2 cellular contexts compared by ENCODE assay signal in genomic region chr17:56545056-56545455, GRCh38.
TF ChIP-seq lines count a peak whose summit lies in the region.

No MANE protein-coding gene starts in this region.

TF ChIP-seq in GM23338, 12 proteins besides CTCF, POLR2A, EP300 and RAD21:
- TF ChIP-seq EZH2 (IDR thresholded peaks at IDR 0.05; ENCODE audit: low read depth, unreplicated experiment) (no peak), ZNF331 (CRISPR knock-in tag; IDR thresholded peaks at IDR 0.05; ENCODE audit: low read depth) (no peak), ZNF114 (CRISPR knock-in tag; IDR thresholded peaks at IDR 0.05) (no peak), JUNB (IDR thresholded peaks at IDR 0.05; ENCODE audit: unreplicated experiment) (no peak), POLR2AphosphoS5 (IDR thresholded peaks at IDR 0.05; ENCODE audit: low read depth) (no peak)

TF ChIP-seq in H1, 55 proteins besides CTCF, POLR2A, EP300 and RAD21:
- TF ChIP-seq HDAC2 (IDR thresholded peaks at IDR 0.05; ENCODE audit: borderline replicate concordance in 1 of 2, low read depth in 2 of 2, low read length in 2 of 2), result no peak
- no peak for TF ChIP-seq RBBP5 (IDR thresholded peaks at IDR 0.05; ENCODE audit: borderline replicate concordance, low read depth, low read length)
- TF ChIP-seq ATF2 (IDR thresholded peaks at IDR 0.05; ENCODE audit: low read length), result no peak
- no peak for TF ChIP-seq POU5F1 (IDR thresholded peaks at IDR 0.05; ENCODE audit: low read depth, low read length)
- TF ChIP-seq CBX8 (IDR thresholded peaks at IDR 0.05; ENCODE audit: borderline replicate concordance, low read depth, low read length), result no peak
- no peak for TF ChIP-seq SIX5 (IDR thresholded peaks at IDR 0.05; ENCODE audit: low read depth, low read length)
- no peak for TF ChIP-seq JUND (IDR thresholded peaks at IDR 0.05; ENCODE audit: low read length)
- no peak for TF ChIP-seq YY1 (IDR thresholded peaks at IDR 0.05; ENCODE audit: low read depth, low read length)
- no peak for TF ChIP-seq GTF2F1 (IDR thresholded peaks at IDR 0.05; ENCODE audit: borderline replicate concordance, low read depth, low read length)
- TF ChIP-seq EZH2 (IDR thresholded peaks at IDR 0.05; ENCODE audit: low read depth, low read length, severe bottlenecking), result no peak
- no peak for TF ChIP-seq BCL11A (IDR thresholded peaks at IDR 0.05; ENCODE audit: low read depth in 2 of 2, low read length in 2 of 2)
- TF ChIP-seq CREB1 (IDR thresholded peaks at IDR 0.05), result no peak
- no peak for TF ChIP-seq HDAC6 (IDR thresholded peaks at IDR 0.05; ENCODE audit: low read depth, low read length)
